ENCODE assay signal across 29 cellular contexts in the genomic region with DNA sequence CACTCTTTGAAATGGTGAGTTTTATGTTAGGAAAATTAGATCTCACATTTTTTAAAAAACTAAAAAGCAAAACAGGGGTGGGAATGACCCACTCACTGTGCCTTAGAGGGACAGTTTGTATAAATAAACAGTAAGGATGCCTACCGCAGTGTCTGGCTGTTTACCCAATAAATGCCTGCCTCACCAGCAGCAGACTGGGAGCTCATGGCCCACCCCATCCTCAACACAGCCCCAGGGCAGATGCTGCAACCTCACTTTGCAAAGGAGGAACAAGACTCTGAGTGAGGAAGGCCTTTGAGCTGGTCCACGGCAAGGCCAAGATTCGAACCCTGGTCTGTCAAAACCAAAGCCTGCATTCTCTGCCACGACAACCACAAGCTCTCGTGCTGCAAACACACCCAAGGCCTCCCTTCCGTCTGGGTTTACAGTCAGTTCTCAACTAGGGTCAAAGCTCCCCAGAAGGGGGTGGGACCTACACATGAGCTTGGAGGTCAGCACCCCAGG.
"Had no signal": no experiment of that assay in that cellular context is flagged by ENCODE, and none has a peak within 500 bp of the region (broad histone marks: within the 10 kb centered on the region; RNA-seq: fewer than 3 reads in every experiment).

No MANE protein-coding gene starts in this region.

- H3K9me3 Mint-ChIP-seq: activated CD8-positive, alpha-beta T cell treated with anti-CD3 and anti-CD28 coated beads for 36 hours; activated naive CD8-positive, alpha-beta T cell treated with anti-CD3 and anti-CD28 coated beads, Interleukin-2, amount 10 ng/mL, durations not matched to agents 7 days and 5 days; activated T-cell treated with anti-CD3 and anti-CD28 coated beads, Interleukin-2, amount 50 U/mL, for 72 hours; activated T-helper 2 cell treated with anti-CD3 and anti-CD28 coated beads, Interferon-gamma antibody, Interleukin-2, Interleukin-4, amounts not matched to agents 10 μg/mL and 5 μg/mL and 100 μg/mL, durations not matched to agents 14 hours and 24 hours and 36 hours had no signal

- H3K27ac ChIP-seq: adrenal gland, VCaP had no signal

- H3K36me3 Mint-ChIP-seq: activated naive CD8-positive, alpha-beta T cell treated with anti-CD3 and anti-CD28 coated beads, Interleukin-2, amount 10 ng/mL, durations not matched to agents 7 days and 5 days had no signal

- H3K9me3 ChIP-seq: adrenal gland had no signal

- H3K4me3 ChIP-seq: adrenal gland had no signal

- FAIRE-seq: colon, TTC549 had no signal

- DNase-seq: activated CD4-positive, alpha-beta T cell treated with anti-CD3 and anti-CD28 coated beads for 4 hours; activated CD8-positive, alpha-beta memory T cell treated with anti-CD3 and anti-CD28 coated beads, Interleukin-2, amount 50 U/mL, for 4 hours; activated CD8-positive, alpha-beta T cell treated with anti-CD3 and anti-CD28 coated beads for 36 hours; activated naive CD4-positive, alpha-beta T cell treated with anti-CD3 and anti-CD28 coated beads, Interleukin-2, amount 50 U/mL, for 16 hours; activated naive CD8-positive, alpha-beta T cell treated with anti-CD3 and anti-CD28 coated beads, Interleukin-2, amount 10 ng/mL, durations not matched to agents 7 days and 5 days; activated T-cell treated with anti-CD3 and anti-CD28 coated beads, Interleukin-2, amount 50 U/mL, for 72 hours; adrenal gland; anterior cingulate cortex; cerebellar nuclear complex; MM.1S; NCI-H1105; NCI-H1436; NCI-H1694 treated with DMSO at 0.1 percent for 48 hours; NCI-H2029 treated with DMSO at 0.1 percent for 48 hours; NCI-H345; NCI-H510A; NCI-H526 treated with DMSO at 0.1 percent for 48 hours; NCI-H82; OCI-M1; RPMI8226; SHP77; T-helper 17 cell; T1000 had no signal

- H3K27me3 ChIP-seq: adrenal gland had no signal

- ATAC-seq: activated CD4-positive, CD25-positive, alpha-beta regulatory T cell treated with anti-CD3 and anti-CD28 coated beads, Interleukin-2, amount 50 U/mL, for 24 hours; activated CD8-positive, alpha-beta T cell treated with anti-CD3 and anti-CD28 coated beads for 36 hours; activated T-cell treated with anti-CD3 and anti-CD28 coated beads, Interleukin-2, amount 50 U/mL, for 72 hours; Panc1; T-helper 17 cell had no signal

- H3K27me3 Mint-ChIP-seq: activated naive CD8-positive, alpha-beta T cell treated with anti-CD3 and anti-CD28 coated beads, Interleukin-2, amount 10 ng/mL, durations not matched to agents 7 days and 5 days had no signal

- H3K27ac Mint-ChIP-seq: activated CD8-positive, alpha-beta T cell treated with anti-CD3 and anti-CD28 coated beads for 36 hours; activated naive CD8-positive, alpha-beta T cell treated with anti-CD3 and anti-CD28 coated beads, Interleukin-2, amount 10 ng/mL, durations not matched to agents 7 days and 5 days; activated T-cell treated with anti-CD3 and anti-CD28 coated beads, Interleukin-2, amount 50 U/mL, for 72 hours; activated T-helper 2 cell treated with anti-CD3 and anti-CD28 coated beads, Interferon-gamma antibody, Interleukin-2, Interleukin-4, amounts not matched to agents 10 μg/mL and 5 μg/mL and 100 μg/mL, durations not matched to agents 14 hours and 24 hours and 36 hours; T-helper 17 cell had no signal

- H3K4me3 Mint-ChIP-seq: activated CD8-positive, alpha-beta T cell treated with anti-CD3 and anti-CD28 coated beads for 36 hours; activated naive CD8-positive, alpha-beta T cell treated with anti-CD3 and anti-CD28 coated beads, Interleukin-2, amount 10 ng/mL, durations not matched to agents 7 days and 5 days; activated T-cell treated with anti-CD3 and anti-CD28 coated beads, Interleukin-2, amount 50 U/mL, for 72 hours; T-helper 17 cell had no signal

- H3K36me3 ChIP-seq: adrenal gland had no signal

- H3K4me1 Mint-ChIP-seq: activated naive CD8-positive, alpha-beta T cell treated with anti-CD3 and anti-CD28 coated beads, Interleukin-2, amount 10 ng/mL, durations not matched to agents 7 days and 5 days had no signal

- H3K4me1 ChIP-seq: adrenal gland had no signal
